In genomic region chr7:45813771-45814170, GRCh38 we compare ENCODE assay signal across 10 cellular contexts. TPM values are rescaled to one million over a fixed set of nuclear protein-coding genes. Genes with fewer than 3 reads are reported as not detected.
"Had no signal": no experiment of that assay in that cellular context is flagged by ENCODE, and none has a peak within 500 bp of the region (broad histone marks: within the 10 kb centered on the region; RNA-seq: fewer than 3 reads in every experiment).

No MANE protein-coding gene starts in this region.

RNA-seq across cellular contexts. Expression of gene CCDC201, which starts 59.1 kb away (rescaled TPM):
- total RNA-seq: OCI-LY7, PC-9, Peyer's patch, Right ventricle myocardium inferior, Right ventricle myocardium superior, RPMI7951, SJCRH30, SJSA1, SK-MEL-5 had no signal
- polyA plus RNA-seq: SK-N-SH had no signal
